1 cellular context compared by ENCODE assay signal in genomic region chr10:11036424-11037011, GRCh38.
TF ChIP-seq lines count a peak whose summit lies in the region.

No MANE protein-coding gene starts in this region.

TF ChIP-seq in GM23338, 12 proteins besides CTCF, POLR2A, EP300 and RAD21 (continued from another document):
- TF ChIP-seq ETS1 (IDR thresholded peaks at IDR 0.05), result no peak
- no peak for TF ChIP-seq NANOG (IDR thresholded peaks at IDR 0.05; ENCODE audit: borderline replicate concordance)
- no peak for TF ChIP-seq EZH2phosphoT487 (IDR thresholded peaks at IDR 0.05; ENCODE audit: unreplicated experiment)
- TF ChIP-seq JUNB (IDR thresholded peaks at IDR 0.05; ENCODE audit: unreplicated experiment), result no peak
- TF ChIP-seq REST (IDR thresholded peaks at IDR 0.05; ENCODE audit: unreplicated experiment), result no peak
- no peak for TF ChIP-seq ZNF114 (CRISPR knock-in tag; IDR thresholded peaks at IDR 0.05)
